ENCODE assay signal across 26 cellular contexts in genomic region chr2:76572981-76573380, GRCh38.
"Had no signal": no experiment of that assay in that cellular context is flagged by ENCODE, and none has a peak within 500 bp of the region (broad histone marks: within the 10 kb centered on the region; RNA-seq: fewer than 3 reads in every experiment).

No MANE protein-coding gene starts in this region.

- DNase-seq: activated CD4-positive, alpha-beta T cell treated with anti-CD3 and anti-CD28 coated beads for 36 hours; activated CD4-positive, alpha-beta T cell treated with anti-CD3 and anti-CD28 coated beads, Interleukin-2, amount 10 ng/mL, durations not matched to agents 7 days and 5 days; activated CD4-positive, alpha-beta T cell treated with anti-CD3 and anti-CD28 coated beads, Interleukin-2, amount 50 U/mL, for 48 hours; activated CD8-positive, alpha-beta T cell treated with anti-CD3 and anti-CD28 coated beads, Interleukin-2, amount 10 ng/mL, durations not matched to agents 7 days and 5 days; activated gamma-delta T cell; activated naive CD4-positive, alpha-beta T cell treated with Interleukin-2 at 50 U/mL for 16 hours; activated naive CD8-positive, alpha-beta T cell treated with anti-CD3 and anti-CD28 coated beads, Interleukin-2, amount 10 ng/mL, durations not matched to agents 7 days and 5 days; activated T-cell treated with anti-CD3 and anti-CD28 coated beads, Interleukin-2, amount 50 U/mL, for 24 hours; amygdala; NCI-H1105; NCI-H1436; NCI-H1694; NCI-H1930; NCI-H2081 treated with DMSO at 0.1 percent for 48 hours; NCI-H345; NCI-H524 treated with DMSO at 0.1 percent for 48 hours; NK-92 treated with Interleukin-12 subunit alpha and Interleukin-12 subunit beta, amount 100 ng/mL, for 24 hours; PC-3; Peyer's patch; RPMI8226; SHP77 treated with DMSO at 0.1 percent for 48 hours; SK-N-SH had no signal

- ATAC-seq: activated CD4-positive, alpha-beta T cell treated with anti-CD3 and anti-CD28 coated beads for 36 hours; activated CD4-positive, CD25-positive, alpha-beta regulatory T cell treated with anti-CD3 and anti-CD28 coated beads, Interleukin-2, amount 50 U/mL, for 24 hours; activated CD8-positive, alpha-beta T cell treated with anti-CD3 and anti-CD28 coated beads, Interleukin-2, amount 10 ng/mL, durations not matched to agents 7 days and 5 days; PC-3 had no signal

- H3K4me3 ChIP-seq: ascending aorta, breast epithelium, Peyer's patch, SJSA1 had no signal

- H3K36me3 ChIP-seq: ascending aorta, breast epithelium, Peyer's patch, SJSA1 had no signal

- H3K9me3 ChIP-seq: ascending aorta, breast epithelium, Peyer's patch, SJSA1, SK-N-SH had no signal

- H3K9ac ChIP-seq: SK-N-SH had no signal

- H3K27ac ChIP-seq: ascending aorta, breast epithelium, Peyer's patch, SJSA1 had no signal

- H3K27me3 ChIP-seq: ascending aorta, breast epithelium, Peyer's patch, SJSA1 had no signal

- H3K4me1 ChIP-seq: ascending aorta, breast epithelium, Peyer's patch, SJSA1 had no signal
